13 cellular contexts compared by ENCODE assay signal in genomic region chr5:73748510-73749410, GRCh38.
DNase-seq lines count a peak whose midpoint lies in the region; ATAC-seq and TF ChIP-seq lines count a peak whose summit lies in the region.
"Had no signal": no experiment of that assay in that cellular context is flagged by ENCODE, and none has a peak within 500 bp of the region (broad histone marks: within the 10 kb centered on the region; RNA-seq: fewer than 3 reads in every experiment).

No MANE protein-coding gene starts in this region.

- peaks cover 0 to 45% (median 9%) of the 10 kb centered on the region in 12 donors for H3K4me1 ChIP-seq in heart left ventricle

- H3K9me3 ChIP-seq in heart left ventricle: peaks cover 0 to 12% (median 0%) of the 10 kb centered on the region in 12 donors

- no peak for TF ChIP-seq POLR2A in heart left ventricle (IDR thresholded peaks at IDR 0.05)

- peak overlapping the region in 3 of 12 donors; percentile 8 to 25 (median 20) for H3K4me3 ChIP-seq in heart left ventricle

- no peaks in the 10 kb centered on the region for H3K27me3 ChIP-seq in heart left ventricle

- peak; percentile 21; the same call in 1 of the 3 replicates for ATAC-seq in SK-N-SH treated with all-trans-retinoic acid at 6 μM for 48 hours
- ATAC-seq in heart left ventricle: peak in 3 of 4 donors; percentile 57 to 80 (median 58)
- peak; percentile 92 for ATAC-seq in sciatic nerve
- no peak for ATAC-seq in GM19035 (IDR thresholded peaks at IDR 0.05; ENCODE audit: unreplicated experiment)
- ATAC-seq: activated CD8-positive, alpha-beta T cell treated with anti-CD3 and anti-CD28 coated beads for 36 hours; activated naive CD8-positive, alpha-beta T cell treated with anti-CD3 and anti-CD28 coated beads, Interleukin-2, amount 50 U/mL, for 24 hours had no signal

- intact Hi-C loops in heart left ventricle (cut with DNase I) (no loop called here), sciatic nerve (cut with DNase I) (no loop called here)

- peak overlapping the region in 8 of 12 donors; percentile 1 to 71 (median 49) for H3K27ac ChIP-seq in heart left ventricle
- H3K27ac ChIP-seq: KMS-11 had no signal

- no peaks in the 10 kb centered on the region for H3K36me3 ChIP-seq in heart left ventricle

- 33 to 55% (median 54%) methylated on average over 11 of the region's 11 CpGs for WGBS in heart left ventricle, 4 donors

- TF ChIP-seq CTCF in heart left ventricle (IDR thresholded peaks at IDR 0.05): no peak

- DNase-seq in COR-L47 (lab: John Stamatoyannopoulos, UW): peak; percentile 29
- peak; percentile 41 to 68 (median 52) for DNase-seq in heart left ventricle
- peak; percentile 87 for DNase-seq in sciatic nerve (ENCODE audit: low spot score)
- DNase-seq in occipital lobe (lab: John Stamatoyannopoulos, UW): no peak
- DNase-seq in NCI-H2171 (lab: John Stamatoyannopoulos, UW): no peak
- DNase-seq in mesenteric fat pad (ENCODE audit: low spot score): no peak
- DNase-seq: activated CD8-positive, alpha-beta T cell treated with anti-CD3 and anti-CD28 coated beads for 36 hours; activated naive CD8-positive, alpha-beta T cell treated with anti-CD3 and anti-CD28 coated beads, Interleukin-2, amount 50 U/mL, for 24 hours; CD8-positive, alpha-beta memory T cell; NCI-H774 had no signal

TF ChIP-seq in SK-N-SH treated with all-trans-retinoic acid at 6 μM for 48 hours, 23 proteins besides CTCF, POLR2A, EP300 and RAD21:
- TF ChIP-seq ZC3H10 (CRISPR knock-in tag; IDR thresholded peaks at IDR 0.05): no peak
- no peak for TF ChIP-seq ZNF70 (CRISPR knock-in tag; IDR thresholded peaks at IDR 0.05)
- TF ChIP-seq ISL1 (CRISPR knock-in tag; IDR thresholded peaks at IDR 0.05): peak; percentile 82
- no peak for TF ChIP-seq ZNF565 (CRISPR knock-in tag; conservative IDR thresholded peaks at IDR 0.05; ENCODE audit: low read depth)
- no peak for TF ChIP-seq ARNTL (CRISPR knock-in tag; IDR thresholded peaks at IDR 0.05; ENCODE audit: borderline replicate concordance, low read depth)
- TF ChIP-seq OSR1 (CRISPR knock-in tag; IDR thresholded peaks at IDR 0.05): no peak
- 0 out of 2 replicates have a peak, but pooled peaks have one; percentile 23 for TF ChIP-seq ESRRG (CRISPR knock-in tag; IDR thresholded peaks at IDR 0.05)
- peak; percentile 56; the same call in 1 of the 2 replicates for TF ChIP-seq TCF4 (CRISPR knock-in tag; IDR thresholded peaks at IDR 0.05; ENCODE audit: borderline replicate concordance)
- TF ChIP-seq TSHZ2 (CRISPR knock-in tag; IDR thresholded peaks at IDR 0.05): 0 out of 2 replicates have a peak, but pooled peaks have one; percentile 12
- no peak for TF ChIP-seq CSDC2 (CRISPR knock-in tag; IDR thresholded peaks at IDR 0.05)

Comparison
In these comparisons a context has a peak if more than half of its experiments do, and no peak if none do; other contexts are left out.
1. DNase-seq: peak in COR-L47 (single experiment), heart left ventricle (5 of 5) and sciatic nerve (single experiment); none in occipital lobe (single experiment), NCI-H2171 (single experiment) and mesenteric fat pad (single experiment).